Comparison of ENCODE assay signal across 11 cellular contexts in genomic region chr2:234989183-234989701, GRCh38. TPM values are rescaled to one million over a fixed set of nuclear protein-coding genes. Genes with fewer than 3 reads are reported as not detected.
DNase-seq lines count a peak whose midpoint lies in the region; ATAC-seq, FAIRE-seq and TF ChIP-seq lines count a peak whose summit lies in the region.
"Had no signal": no experiment of that assay in that cellular context is flagged by ENCODE, and none has a peak within 500 bp of the region (broad histone marks: within the 10 kb centered on the region; RNA-seq: fewer than 3 reads in every experiment).

No MANE protein-coding gene starts in this region.

- H4K12ac ChIP-seq in trophoblast cell (ENCODE audit: low read depth, low read length): no peak overlapping the region

- DNase-seq in Caco-2 (no peak), RPMI7951 (ENCODE audit: low read depth) (peak; percentile 74), frontal cortex (ENCODE audit: low spot score in 2 of 2) (peak; percentile 42 to 60), trophoblast cell (no peak), GM19238 (ENCODE audit: insufficient read length, low spot score) (no peak), NCI-H524 treated with DMSO at 0.1 percent for 48 hours (lab: John Stamatoyannopoulos, UW) (no peak)
- DNase-seq in activated CD8-positive, alpha-beta memory T cell treated with anti-CD3 and anti-CD28 coated beads, Interleukin-2, amount 50 U/mL, for 4 hours: no peak
- DNase-seq: CD8-positive, alpha-beta T cell; T-helper 9 cell had no signal

- TF ChIP-seq CTCF in Caco-2 (IDR thresholded peaks at IDR 0.05; ENCODE audit: insufficient read depth in 1 of 2, low read depth in 1 of 2, low read length in 1 of 2, severe bottlenecking in 1 of 2, unreplicated experiment in 1 of 2): no peak

- WGBS in trophoblast cell (ENCODE audit: extremely low coverage, insufficient coverage, insufficient read length): no CpG with 5 or more reads among the region's 13 CpGs

- H3K4me3 ChIP-seq in Caco-2 (ENCODE audit: low read depth, low read length) (no peak overlapping the region), trophoblast cell (ENCODE audit: low read depth, low read length) (no peak overlapping the region)
- H3K4me3 ChIP-seq: K562 had no signal

- no peak overlapping the region for H3K4me2 ChIP-seq in trophoblast cell (ENCODE audit: low read length)

- H2BK12ac ChIP-seq in trophoblast cell (ENCODE audit: low read length): no peak overlapping the region

- no TSS peak for BruUV-seq in Caco-2 (replicated peaks; lab: Mats Ljungman, UMichigan)

- H3K18ac ChIP-seq in trophoblast cell (ENCODE audit: low read length): peak overlapping the region; percentile 3

- intact Hi-C loops in Caco-2 (cut with micrococcal nuclease; ENCODE audit: unreplicated experiment): no loop called here

- H3K36me3 ChIP-seq in Caco-2 (ENCODE audit: control insufficient read depth, insufficient read depth, low read length) (no peaks in the 10 kb centered on the region), trophoblast cell (ENCODE audit: control insufficient read depth in 1 of 2, insufficient read depth in 2 of 2, low read length in 2 of 2) (peaks cover 7 to 9% of the 10 kb centered on the region in 2 experiments)

- no peak overlapping the region for H2AK5ac ChIP-seq in trophoblast cell (ENCODE audit: low read length)

- no peak overlapping the region for H3K23ac ChIP-seq in trophoblast cell (ENCODE audit: low read length)

- no peak for FAIRE-seq in frontal cortex (lab: Jason Lieb, UNC)
- FAIRE-seq: K562 had no signal

- no peak overlapping the region for H4K8ac ChIP-seq in trophoblast cell (ENCODE audit: low read depth, low read length)

- CTCF ChIA-PET in Caco-2 (lab: Charles Lee): no interaction called here

- H3K4me1 Mint-ChIP-seq in Caco-2 (ENCODE audit: low read depth, unreplicated experiment): peaks cover 10% of the 10 kb centered on the region

- H3K9me3 Mint-ChIP-seq in Caco-2 (ENCODE audit: unreplicated experiment): no peaks in the 10 kb centered on the region
- H3K9me3 Mint-ChIP-seq: CD8-positive, alpha-beta T cell had no signal

- ATAC-seq in GM19395 (IDR thresholded peaks at IDR 0.05; ENCODE audit: unreplicated experiment): no peak
- ATAC-seq: CD8-positive, alpha-beta T cell; K562 had no signal

- H3K27ac ChIP-seq in trophoblast cell (ENCODE audit: low read depth, low read length): no peak overlapping the region

- H3K4me1 ChIP-seq in Caco-2 (peaks cover 3% of the 10 kb centered on the region; the same call in 1 of the 2 replicates), trophoblast cell (ENCODE audit: control insufficient read depth in 1 of 2, insufficient read depth in 2 of 2, low read length in 2 of 2) (peaks cover 29 to 41% of the 10 kb centered on the region in 2 experiments)

- H2BK5ac ChIP-seq in trophoblast cell (ENCODE audit: low read depth, low read length, poor library complexity): no peak overlapping the region

- H3K9me3 ChIP-seq in Caco-2: no peaks in the 10 kb centered on the region
- peaks cover 8% of the 10 kb centered on the region for H3K9me3 ChIP-seq in trophoblast cell (ENCODE audit: insufficient read depth, low read depth, low read length)

- H3K4me3 Mint-ChIP-seq in Caco-2 (ENCODE audit: unreplicated experiment): peak overlapping the region; percentile 33
- H3K4me3 Mint-ChIP-seq: CD8-positive, alpha-beta T cell had no signal

- peak overlapping the region; percentile 72 for H3K4ac ChIP-seq in trophoblast cell (ENCODE audit: low read depth, low read length)

- peaks cover 19% of the 10 kb centered on the region for H3K36me3 Mint-ChIP-seq in Caco-2 (ENCODE audit: insufficient read depth, unreplicated experiment)
- H3K36me3 Mint-ChIP-seq: CD8-positive, alpha-beta T cell had no signal

- no peak overlapping the region for H3K14ac ChIP-seq in trophoblast cell (ENCODE audit: low read length)

- peaks cover 9% of the 10 kb centered on the region for H3K79me1 ChIP-seq in trophoblast cell (ENCODE audit: low read length)

- no peak overlapping the region for H2AFZ ChIP-seq in trophoblast cell (ENCODE audit: insufficient read depth, low read length, poor library complexity)

- no peak overlapping the region for H3K9ac ChIP-seq in trophoblast cell (ENCODE audit: low read length)

- POLR2A ChIA-PET in Caco-2 (lab: Charles Lee): no interaction called here

- no peaks in the 10 kb centered on the region for H3K27me3 Mint-ChIP-seq in Caco-2 (ENCODE audit: insufficient read depth, unreplicated experiment)

- no peak overlapping the region for H2BK120ac ChIP-seq in trophoblast cell (ENCODE audit: insufficient read depth, low read length, poor library complexity)

- no peak overlapping the region for H4K91ac ChIP-seq in trophoblast cell (ENCODE audit: low read depth, low read length)

- H3K79me2 ChIP-seq in trophoblast cell (ENCODE audit: control insufficient read depth, insufficient read depth, low read length, poor library complexity): peaks cover 16% of the 10 kb centered on the region

- peak overlapping the region; percentile 35 for H3K27ac Mint-ChIP-seq in Caco-2 (ENCODE audit: unreplicated experiment)
- H3K27ac Mint-ChIP-seq: CD8-positive, alpha-beta T cell had no signal

- H3K27me3 ChIP-seq in Caco-2 (replicated peaks; ENCODE audit: control insufficient read depth, insufficient read depth, low read length): no peaks in the 10 kb centered on the region
- H3K27me3 ChIP-seq in trophoblast cell (ENCODE audit: insufficient read depth, low read length): no peaks in the 10 kb centered on the region

RNA-seq across cellular contexts. Expression of gene SH3BP4, which starts 37.4 kb away (rescaled TPM):
- total RNA-seq in Caco-2 (2022): 29.1 and 29.9 TPM in 2 replicates
- total RNA-seq in RPMI7951 (2014; rRNA removed; shearing (Covaris generic)): 75.8 and 86.6 TPM in 2 replicates
- 6.5 TPM for total RNA-seq in frontal cortex
- 35.4 and 36.3 TPM in 2 replicates for polyA plus RNA-seq in trophoblast cell (2013)

Comparison
In these comparisons a context has a peak if more than half of its experiments do, and no peak if none do; other contexts are left out.
1. DNase-seq: peak in RPMI7951 (single experiment) and frontal cortex (2 of 2); none in Caco-2 (0 of 2), trophoblast cell (0 of 2), GM19238 (single experiment), NCI-H524 treated with DMSO at 0.1 percent for 48 hours (single experiment) and activated CD8-positive, alpha-beta memory T cell treated with anti-CD3 and anti-CD28 coated beads, Interleukin-2, amount 50 U/mL, for 4 hours (single experiment).